7 cellular contexts compared by ENCODE assay signal in the genomic region with DNA sequence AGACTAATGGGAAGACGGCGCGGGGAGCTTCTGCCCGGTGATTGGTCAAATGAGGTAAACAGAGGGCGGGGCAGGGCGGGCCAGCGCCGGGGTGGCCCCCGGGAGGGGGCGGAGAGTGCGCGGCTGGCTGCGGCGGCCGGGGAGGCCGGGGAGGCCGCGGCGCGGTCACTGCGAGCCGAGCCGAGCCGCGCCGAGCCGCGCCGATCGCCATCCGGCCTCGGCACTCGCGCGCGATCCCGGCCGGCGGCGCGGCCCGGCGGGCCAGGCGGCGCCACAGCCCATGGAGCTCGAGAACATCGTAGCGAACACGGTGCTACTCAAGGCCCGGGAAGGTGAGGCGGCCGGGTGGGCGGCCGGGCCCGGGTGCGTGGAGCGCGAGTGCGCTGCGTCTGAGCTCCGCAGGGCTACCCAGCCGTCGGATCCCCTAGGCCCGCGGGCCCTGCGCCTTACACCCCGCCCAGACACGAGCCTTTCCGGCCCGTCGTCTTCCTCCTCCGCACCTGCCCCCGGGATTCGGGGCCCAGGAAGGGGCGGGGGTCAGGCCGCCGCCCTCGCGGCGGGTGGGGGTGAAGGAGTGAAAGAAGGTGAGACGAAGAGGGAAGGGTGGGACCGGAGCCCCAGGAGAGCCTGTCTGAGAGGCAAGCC. TPM values are rescaled to one million over a fixed set of nuclear protein-coding genes. Genes with fewer than 3 reads are reported as not detected.
DNase-seq lines count a peak whose midpoint lies in the region; ATAC-seq and TF ChIP-seq lines count a peak whose summit lies in the region.

TSS of gene GRK6 (plus strand) at position 111 of the 645 bp plus-strand sequence. CDS start at position 281, 170 bp downstream.

- peak within 1 kb of the TSS; percentile 67 for H3K4me3 ChIP-seq in OCI-LY1 (ENCODE audit: low read depth, low read length, poor library complexity, severe bottlenecking)

- H2AFZ ChIP-seq in OCI-LY1 (ENCODE audit: low read length), result peak within 1 kb of the TSS; percentile 23; the same call in 1 of the 2 replicates

- H3K9me2 ChIP-seq in OCI-LY1 (ENCODE audit: low read depth, low read length), result no peaks in the 10 kb centered on the region

- H4K20me1 ChIP-seq in OCI-LY1 (ENCODE audit: insufficient read depth, low read length), result no peaks in the 10 kb centered on the region

- H3K4me2 ChIP-seq in OCI-LY1 (ENCODE audit: low read length), result peak within 1 kb of the TSS; percentile 80

- no peak for TF ChIP-seq CTCF in OCI-LY1 (IDR thresholded peaks at IDR 0.05; ENCODE audit: low read length)
- no peak for TF ChIP-seq CTCF in foreskin keratinocyte (conservative IDR thresholded peaks at IDR 0.05)

- H3K79me2 ChIP-seq in OCI-LY1 (ENCODE audit: insufficient read depth, low read length), result no peaks in the 10 kb centered on the region

- H3K9me3 ChIP-seq in OCI-LY1 (ENCODE audit: low read length), result no peaks in the 10 kb centered on the region

- H3K27me3 ChIP-seq in OCI-LY1 (ENCODE audit: insufficient read depth, low read length), result no peaks in the 10 kb centered on the region
- H3K27me3 ChIP-seq in foreskin keratinocyte, result no peaks in the 10 kb centered on the region

- ATAC-seq in GM18517 (IDR thresholded peaks at IDR 0.05; ENCODE audit: unreplicated experiment), result peak; percentile 1
- ATAC-seq in HG02678 (IDR thresholded peaks at IDR 0.05; ENCODE audit: unreplicated experiment), result peak; percentile 3
- ATAC-seq in foreskin keratinocyte, result peak; percentile 7

- H3K9ac ChIP-seq in OCI-LY1 (ENCODE audit: low read length), result peak within 1 kb of the TSS; percentile 75

- H3K4me1 ChIP-seq in OCI-LY1 (ENCODE audit: insufficient read depth, low read length, severe bottlenecking), result peaks cover 58% of the 10 kb centered on the region
- peaks cover 10% of the 10 kb centered on the region for H3K4me1 ChIP-seq in foreskin keratinocyte

- peak; percentile 61 for DNase-seq in activated T-helper 9 cell treated with anti-CD3 and anti-CD28 coated beads, Interleukin-2, amount 50 U/mL, for 16 hours (ENCODE audit: low read depth)
- DNase-seq in foreskin keratinocyte, result no peak
- DNase-seq in occipital lobe (lab: John Stamatoyannopoulos, UW), result no peak
- no peak for DNase-seq in COLO829 (ENCODE audit: low spot score)

- H3K36me3 ChIP-seq in OCI-LY1 (ENCODE audit: insufficient read depth, low read length), result peaks cover 6% of the 10 kb centered on the region; the same call in 1 of the 2 replicates

- H3F3A ChIP-seq in OCI-LY1 (ENCODE audit: insufficient read depth, low read length), result no peaks in the 10 kb centered on the region

- H3K27ac ChIP-seq in OCI-LY1 (ENCODE audit: low read depth, low read length, poor library complexity, severe bottlenecking) (peak within 1 kb of the TSS; percentile 87), foreskin keratinocyte (peak within 1 kb of the TSS; percentile 88)

RNA-seq across cellular contexts. Expression of gene GRK6, which starts in this region (rescaled TPM):
- total RNA-seq in foreskin keratinocyte, result 49.4 and 58.1 TPM in 2 replicates
- 44.7 and 50.5 TPM in 2 replicates for polyA plus RNA-seq in foreskin keratinocyte
- total RNA-seq in occipital lobe, result 14.0 TPM
